39 cellular contexts compared by ENCODE assay signal in genomic region chr6:45981046-45981445, GRCh38. TPM values are rescaled to one million over a fixed set of nuclear protein-coding genes. Genes with fewer than 3 reads are reported as not detected.
"Had no signal": no experiment of that assay in that cellular context is flagged by ENCODE, and none has a peak within 500 bp of the region (broad histone marks: within the 10 kb centered on the region; RNA-seq: fewer than 3 reads in every experiment).

No MANE protein-coding gene starts in this region.

- H3K4me2 ChIP-seq: KMS-11 had no signal

- DNase-seq: Karpas-422, Kasumi-1, KBM-7, KG1, MG63, MM.1S, MV-4-11, NCI-H1048, NCI-H1092, NCI-H1092 treated with DMSO at 0.1 percent for 48 hours, NCI-H1105, NCI-H1105 treated with DMSO at 0.1 percent for 48 hours, NCI-H1417, NCI-H1417 treated with DMSO at 0.1 percent for 48 hours, NCI-H1436, NCI-H1436 treated with DMSO at 0.1 percent for 48 hours, NCI-H146, NCI-H1694, NCI-H1694 treated with DMSO at 0.1 percent for 48 hours, NCI-H187, NCI-H187 treated with DMSO at 0.1 percent for 48 hours, NCI-H1930, NCI-H2029, NCI-H2029 treated with DMSO at 0.1 percent for 48 hours, NCI-H2081, NCI-H2081 treated with DMSO at 0.1 percent for 48 hours, NCI-H2107, NCI-H2171, NCI-H2171 treated with DMSO at 0.1 percent for 48 hours, NCI-H2227 treated with DMSO at 0.1 percent for 48 hours, NCI-H226, NCI-H345, NCI-H446, NCI-H446 treated with DMSO at 0.1 percent for 48 hours had no signal

- H3K9ac ChIP-seq: KMS-11 had no signal

- H3K27me3 ChIP-seq: MG63 had no signal

- H3K36me3 ChIP-seq: MG63 had no signal

- H3K27ac ChIP-seq: KMS-11 had no signal

- H3K9me3 ChIP-seq: MG63 had no signal

- H3K4me3 ChIP-seq: MG63 had no signal

RNA-seq across cellular contexts. Expression of gene CLIC5, which starts 34.6 kb away (rescaled TPM):
- total RNA-seq: LHCN-M2, M059J, MCF 10A, NCI-H460 had no signal
